9 cellular contexts compared by ENCODE assay signal in genomic region chr12:9615420-9616135, GRCh38. TPM values are rescaled to one million over a fixed set of nuclear protein-coding genes. Genes with fewer than 3 reads are reported as not detected.
A peak's percentile ranks its signal among the peaks of the same experiment; 100 is the strongest.
DNase-seq lines count a peak whose midpoint lies in the region; ATAC-seq lines count a peak whose summit lies in the region.
"Had no signal": no experiment of that assay in that cellular context is flagged by ENCODE, and none has a peak within 500 bp of the region (broad histone marks: within the 10 kb centered on the region; RNA-seq: fewer than 3 reads in every experiment).

No MANE protein-coding gene starts in this region.

- H3K4me3 Mint-ChIP-seq in T-helper 2 cell treated with Interferon-gamma antibody and Interleukin-4, amounts not matched to agents 5 μg/mL and 100 μg/mL, for 36 hours, result peak overlapping the region; percentile 81
- H3K4me3 Mint-ChIP-seq in naive thymus-derived CD8-positive, alpha-beta T cell, result peak overlapping the region; percentile 45 to 81 (median 78)

- H3K36me3 Mint-ChIP-seq in T-helper 2 cell treated with Interferon-gamma antibody and Interleukin-4, amounts not matched to agents 5 μg/mL and 100 μg/mL, for 36 hours (ENCODE audit: low read depth), result peaks cover 38% of the 10 kb centered on the region
- peaks cover 0 to 10% (median 4%) of the 10 kb centered on the region in 3 donors for H3K36me3 Mint-ChIP-seq in naive thymus-derived CD8-positive, alpha-beta T cell

- ATAC-seq in GM18907 (IDR thresholded peaks at IDR 0.05; ENCODE audit: unreplicated experiment) (peak; percentile 64), HG03432 (IDR thresholded peaks at IDR 0.05; ENCODE audit: unreplicated experiment) (peak; percentile 54), GM18873 (IDR thresholded peaks at IDR 0.05; ENCODE audit: low FRiP score, unreplicated experiment) (no peak)
- peak; percentile 93 to 98 for ATAC-seq in naive thymus-derived CD8-positive, alpha-beta T cell

- H3K9me3 Mint-ChIP-seq in T-helper 2 cell treated with Interferon-gamma antibody and Interleukin-4, amounts not matched to agents 5 μg/mL and 100 μg/mL, for 36 hours, result peaks cover 36% of the 10 kb centered on the region
- peaks cover 0 to 13% (median 0%) of the 10 kb centered on the region in 9 donors for H3K9me3 Mint-ChIP-seq in naive thymus-derived CD8-positive, alpha-beta T cell

- POLR2A ChIA-PET in naive thymus-derived CD8-positive, alpha-beta T cell (lab: Charles Lee), result interaction anchor here (0.7 to 1.8 kb wide), 5 partner anchors 20 to 127 kb away, joined by 3 to 6 read pairs (median 3); no protein-coding TSS in a partner anchor

- DNase-seq in T-helper 2 cell treated with Interferon-gamma antibody and Interleukin-4, amounts not matched to agents 5 μg/mL and 100 μg/mL, for 36 hours (ENCODE audit: low spot score), result no peak
- peak in 4 of 10 donors; percentile 36 to 82 (median 69) for DNase-seq in naive thymus-derived CD8-positive, alpha-beta T cell
- no peak for DNase-seq in NCI-H524 treated with DMSO at 0.1 percent for 48 hours (lab: John Stamatoyannopoulos, UW)
- DNase-seq in UCSD-AML1 (lab: John Stamatoyannopoulos, UW; ENCODE audit: unreplicated experiment), result no peak

- H3K27ac Mint-ChIP-seq in T-helper 2 cell treated with Interferon-gamma antibody and Interleukin-4, amounts not matched to agents 5 μg/mL and 100 μg/mL, for 36 hours, result peak overlapping the region; percentile 93
- H3K27ac Mint-ChIP-seq in naive thymus-derived CD8-positive, alpha-beta T cell, result peak overlapping the region; percentile 88 to 99 (median 94)

- H3K27me3 Mint-ChIP-seq in T-helper 2 cell treated with Interferon-gamma antibody and Interleukin-4, amounts not matched to agents 5 μg/mL and 100 μg/mL, for 36 hours (ENCODE audit: low read depth), result peaks cover 9% of the 10 kb centered on the region
- no peaks in the 10 kb centered on the region for H3K27me3 Mint-ChIP-seq in naive thymus-derived CD8-positive, alpha-beta T cell

- H3K4me1 Mint-ChIP-seq in T-helper 2 cell treated with Interferon-gamma antibody and Interleukin-4, amounts not matched to agents 5 μg/mL and 100 μg/mL, for 36 hours (ENCODE audit: low read depth), result peaks cover 52% of the 10 kb centered on the region
- H3K4me1 Mint-ChIP-seq in naive thymus-derived CD8-positive, alpha-beta T cell, result peaks cover 13 to 85% (median 62%) of the 10 kb centered on the region in 4 donors

RNA-seq across cellular contexts. Expression of gene KLRB1, which starts 7.9 kb away (rescaled TPM):
- total RNA-seq in naive thymus-derived CD8-positive, alpha-beta T cell, result 1 to 10 TPM; 1.6 TPM
- 10 to 100 TPM in 1 of 3 donors, under 1 TPM in 2; 0.58 to 41.2 (median 0.95) TPM for polyA plus RNA-seq in naive thymus-derived CD8-positive, alpha-beta T cell
- total RNA-seq: HT-29, suprapubic skin had no signal

RNA-seq across cellular contexts. Expression of gene CLEC2D, which starts 53.9 kb away (rescaled TPM):
- 100 to 1,000 TPM; 433 to 438 TPM for total RNA-seq in naive thymus-derived CD8-positive, alpha-beta T cell
- polyA plus RNA-seq in naive thymus-derived CD8-positive, alpha-beta T cell, result 100 to 1,000 TPM; 315 to 389 (median 329) TPM
